In genomic region chr2:223943135-223943534, GRCh38 we compare ENCODE assay signal across 10 cellular contexts. TPM values are rescaled to one million over a fixed set of nuclear protein-coding genes. Genes with fewer than 3 reads are reported as not detected.
DNase-seq lines count a peak whose midpoint lies in the region; ATAC-seq, FAIRE-seq and TF ChIP-seq lines count a peak whose summit lies in the region.
"Had no signal": no experiment of that assay in that cellular context is flagged by ENCODE, and none has a peak within 500 bp of the region (broad histone marks: within the 10 kb centered on the region; RNA-seq: fewer than 3 reads in every experiment).

No MANE protein-coding gene starts in this region.

- TF ChIP-seq POLR2A in stomach (IDR thresholded peaks at IDR 0.05), result no peak

- H3K9ac ChIP-seq in iPS-20b (ENCODE audit: low read depth, low read length), result no peak overlapping the region

- FAIRE-seq in urothelium cell line (lab: Jason Lieb, UNC), result no peak
- FAIRE-seq in pancreas (lab: Jason Lieb, UNC), result no peak
- FAIRE-seq: TTC549 had no signal

- CTCF ChIA-PET in activated CD4-positive, alpha-beta T cell treated with anti-CD3 and anti-CD28 coated beads for 36 hours (lab: Charles Lee), result interaction anchor here (1.0 to 1.3 kb wide), 3 partner anchors 12 to 163 kb away, joined by 3 to 5 read pairs (median 3); no protein-coding TSS in a partner anchor

- 37 to 75% (median 50%) methylated on average over 1 of the region's 1 CpG for WGBS in stomach, 5 donors
- WGBS in pancreas, 2 donors, result 31 to 58% methylated on average over 1 of the region's 1 CpG

- no peak for TF ChIP-seq EP300 in stomach (IDR thresholded peaks at IDR 0.05)

- H3K9me3 Mint-ChIP-seq in activated CD4-positive, alpha-beta T cell treated with anti-CD3 and anti-CD28 coated beads for 36 hours (ENCODE audit: low read depth), result peaks cover 5% of the 10 kb centered on the region
- peaks cover 3% of the 10 kb centered on the region for H3K9me3 Mint-ChIP-seq in activated naive CD8-positive, alpha-beta T cell (ENCODE audit: low read depth)

- H3K4me3 Mint-ChIP-seq in activated CD4-positive, alpha-beta T cell treated with anti-CD3 and anti-CD28 coated beads for 36 hours, result peak overlapping the region; percentile 90
- H3K4me3 Mint-ChIP-seq in activated naive CD8-positive, alpha-beta T cell, result peak overlapping the region; percentile 88

- H3K27ac ChIP-seq in iPS-20b (ENCODE audit: low read length) (no peak overlapping the region), stomach (peak overlapping the region in 4 of 5 donors; percentile 94 to 97 (median 96)), pancreas (peak overlapping the region in 2 of 4 donors; percentile 85 to 91)

- TF ChIP-seq CTCF in stomach (IDR thresholded peaks at IDR 0.05) (no peak), pancreas (IDR thresholded peaks at IDR 0.05) (no peak)

- peaks cover 1% of the 10 kb centered on the region for H3K27me3 Mint-ChIP-seq in activated CD4-positive, alpha-beta T cell treated with anti-CD3 and anti-CD28 coated beads for 36 hours
- no peaks in the 10 kb centered on the region for H3K27me3 Mint-ChIP-seq in activated naive CD8-positive, alpha-beta T cell

- POLR2A ChIA-PET in activated CD4-positive, alpha-beta T cell treated with anti-CD3 and anti-CD28 coated beads for 36 hours (lab: Charles Lee), result interaction anchor here (0.6 kb wide), 1 partner anchor 57 kb away, joined by 3 read pairs; no protein-coding TSS in a partner anchor

- H3K27ac Mint-ChIP-seq in activated CD4-positive, alpha-beta T cell treated with anti-CD3 and anti-CD28 coated beads for 36 hours, result peak overlapping the region; percentile 90
- H3K27ac Mint-ChIP-seq in activated naive CD8-positive, alpha-beta T cell, result peak overlapping the region; percentile 83

- peaks cover 64% of the 10 kb centered on the region for H3K4me1 Mint-ChIP-seq in activated CD4-positive, alpha-beta T cell treated with anti-CD3 and anti-CD28 coated beads for 36 hours
- peaks cover 55% of the 10 kb centered on the region for H3K4me1 Mint-ChIP-seq in activated naive CD8-positive, alpha-beta T cell (ENCODE audit: low read depth)

- H3K27me3 ChIP-seq in iPS-20b (ENCODE audit: insufficient read depth, low read length) (no peaks in the 10 kb centered on the region), stomach (no peaks in the 10 kb centered on the region), pancreas (no peaks in the 10 kb centered on the region)

- H3K4me3 ChIP-seq in iPS-20b (ENCODE audit: low read length) (peak overlapping the region; percentile 88; the same call in 1 of the 2 replicates), stomach (peak overlapping the region; percentile 93 to 99 (median 98)), pancreas (peak overlapping the region in 2 of 4 donors; percentile 82 to 100)

- H3K4me1 ChIP-seq in iPS-20b (ENCODE audit: insufficient read depth, low read length), result peaks cover 27% of the 10 kb centered on the region
- peaks cover 34 to 66% (median 53%) of the 10 kb centered on the region in 4 donors for H3K4me1 ChIP-seq in stomach
- peaks cover 0 to 12% (median 0%) of the 10 kb centered on the region in 3 donors for H3K4me1 ChIP-seq in pancreas

- H3K9me3 ChIP-seq in iPS-20b (ENCODE audit: insufficient read depth, low read depth, low read length) (no peaks in the 10 kb centered on the region), stomach (no peaks in the 10 kb centered on the region), pancreas (no peaks in the 10 kb centered on the region)

- peaks cover 4% of the 10 kb centered on the region; the same call in 1 of the 2 replicates for H3K36me3 ChIP-seq in iPS-20b (ENCODE audit: insufficient read depth, low read depth, low read length)
- H3K36me3 ChIP-seq in stomach, result no peaks in the 10 kb centered on the region
- no peaks in the 10 kb centered on the region for H3K36me3 ChIP-seq in pancreas

- no peak for ATAC-seq in activated CD4-positive, alpha-beta T cell treated with anti-CD3 and anti-CD28 coated beads for 36 hours
- ATAC-seq in pancreas, result no peak
- ATAC-seq: esophagus mucosa had no signal

- H3K36me3 Mint-ChIP-seq in activated CD4-positive, alpha-beta T cell treated with anti-CD3 and anti-CD28 coated beads for 36 hours (ENCODE audit: low read depth), result peaks cover 37% of the 10 kb centered on the region
- peaks cover 9% of the 10 kb centered on the region for H3K36me3 Mint-ChIP-seq in activated naive CD8-positive, alpha-beta T cell

- no peak for DNase-seq in activated CD4-positive, alpha-beta T cell treated with anti-CD3 and anti-CD28 coated beads for 36 hours
- DNase-seq in activated CD4-positive, alpha-beta T cell treated with anti-CD3 and anti-CD28 coated beads, Interleukin-2, amount 50 U/mL, for 48 hours, result no peak
- no peak for DNase-seq in stomach
- DNase-seq in urothelium cell line (ENCODE audit: low spot score), result no peak
- no peak for DNase-seq in pancreas
- no peak for DNase-seq in NCI-H524 (lab: John Stamatoyannopoulos, UW)

- intact Hi-C loops in activated CD4-positive, alpha-beta T cell treated with anti-CD3 and anti-CD28 coated beads for 36 hours (cut with DNase I, micrococcal nuclease), result loop anchor here (2.0 to 10.0 kb wide), 5 partner anchors 182 to 1081 kb away; partner anchors contain the start of gene ACSL3 (in 1 of the 2)
- intact Hi-C loops in stomach (cut with DNase I; ENCODE audit: low total_unique reads) (no loop called here), pancreas (cut with DNase I) (no loop called here)

RNA-seq across cellular contexts. Expression of gene WDFY1, which starts 2.0 kb away (rescaled TPM):
- total RNA-seq in activated CD4-positive, alpha-beta T cell treated with anti-CD3 and anti-CD28 coated beads for 36 hours, result 10 to 100 TPM; 33.6 to 37.5 TPM
- total RNA-seq in stomach (100 to 1,000 TPM in 1 of 5 donors, 10 to 100 TPM in 4; 29.0 to 134 (median 94.5) TPM), pancreas (10 to 100 TPM; 13.5 to 25.9 (median 17.1) TPM)
- polyA plus RNA-seq in stomach (10 to 100 TPM in 2 of 3 donors, 1 to 10 TPM in 1; 8.2 to 17.9 (median 13.5) TPM), pancreas (1 to 10 TPM; 5.5 to 8.2 TPM)

RNA-seq across cellular contexts. Expression of gene MRPL44, which starts 14.1 kb away (rescaled TPM):
- 10 to 100 TPM; 37.5 to 39.7 TPM for total RNA-seq in activated CD4-positive, alpha-beta T cell treated with anti-CD3 and anti-CD28 coated beads for 36 hours
- total RNA-seq in stomach (10 to 100 TPM in 3 of 5 donors, 1 to 10 TPM in 1, under 1 TPM in 1; 0.87 to 80.8 (median 10.6) TPM), pancreas (10 to 100 TPM in 3 of 6 donors, 1 to 10 TPM in 3; 6.8 to 11.5 (median 9.6) TPM)
- polyA plus RNA-seq in stomach (10 to 100 TPM; 17.9 to 25.1 (median 20.3) TPM), pancreas (10 to 100 TPM in 1 of 2 donors, 1 to 10 TPM in 1; 5.9 to 12.7 TPM)

Comparison
In these comparisons a context has a peak if more than half of its experiments do, and no peak if none do; other contexts are left out.
1. intact Hi-C loops: an anchor here in activated CD4-positive, alpha-beta T cell treated with anti-CD3 and anti-CD28 coated beads for 36 hours (2.0 to 10.0 kb wide); none called in stomach and pancreas.